ENCODE assay signal across 9 cellular contexts in genomic region chr15:40253179-40253790, GRCh38. TPM values are rescaled to one million over a fixed set of nuclear protein-coding genes. Genes with fewer than 3 reads are reported as not detected.
DNase-seq lines count a peak whose midpoint lies in the region; ATAC-seq lines count a peak whose summit lies in the region.
"Had no signal": no experiment of that assay in that cellular context is flagged by ENCODE, and none has a peak within 500 bp of the region (broad histone marks: within the 10 kb centered on the region; RNA-seq: fewer than 3 reads in every experiment).

No MANE protein-coding gene starts in this region.

- H3K27me3 ChIP-seq in ACC112 (ENCODE audit: insufficient read depth, low read length) (peaks cover 35% of the 10 kb centered on the region), HUES48 (ENCODE audit: control insufficient read depth, insufficient read depth, low read length) (peaks cover 36% of the 10 kb centered on the region)
- H3K27me3 ChIP-seq in effector memory CD4-positive, alpha-beta T cell (replicated peaks; ENCODE audit: control insufficient read depth, insufficient read depth, low read length, poor library complexity, severe bottlenecking), result peaks cover 16% of the 10 kb centered on the region
- H3K27me3 ChIP-seq in naive thymus-derived CD4-positive, alpha-beta T cell (ENCODE audit: control insufficient read depth in 2 of 2, insufficient read depth in 2 of 2, low read length in 2 of 2), result peaks cover 0 to 3% of the 10 kb centered on the region in 2 donors

- H3K4me1 Mint-ChIP-seq in naive thymus-derived CD4-positive, alpha-beta T cell, result peaks cover 4 to 17% (median 9%) of the 10 kb centered on the region in 7 donors

- DNase-seq in effector memory CD4-positive, alpha-beta T cell, result no peak
- no peak for DNase-seq in naive thymus-derived CD4-positive, alpha-beta T cell
- DNase-seq in foreskin melanocyte, result no peak
- DNase-seq in EL, result no peak

- no peaks in the 10 kb centered on the region for H3K9me3 Mint-ChIP-seq in naive thymus-derived CD4-positive, alpha-beta T cell

- H3K4me3 Mint-ChIP-seq in naive thymus-derived CD4-positive, alpha-beta T cell, result peak overlapping the region; percentile 59 to 90 (median 76)

- H3K4me3 ChIP-seq in ACC112 (ENCODE audit: low read depth, low read length), result peak overlapping the region; percentile 78
- peak overlapping the region; percentile 70 for H3K4me3 ChIP-seq in HUES48 (ENCODE audit: low read depth, low read length)
- peak overlapping the region; percentile 54 for H3K4me3 ChIP-seq in effector memory CD4-positive, alpha-beta T cell (ENCODE audit: insufficient read depth, low read depth, low read length, poor library complexity, severe bottlenecking)
- H3K4me3 ChIP-seq in naive thymus-derived CD4-positive, alpha-beta T cell (ENCODE audit: low read length), result peak overlapping the region; percentile 41

- no peaks in the 10 kb centered on the region for H3K36me3 Mint-ChIP-seq in naive thymus-derived CD4-positive, alpha-beta T cell

- POLR2A ChIA-PET in naive thymus-derived CD4-positive, alpha-beta T cell (lab: Charles Lee), result no interaction called here

- no peak overlapping the region for H3K9ac ChIP-seq in HUES48 (ENCODE audit: low read depth, low read length)
- H3K9ac ChIP-seq: KMS-11 had no signal

- no peaks in the 10 kb centered on the region for H3K79me2 ChIP-seq in ACC112 (ENCODE audit: control insufficient read depth, insufficient read depth, low read length, unreplicated experiment)

- intact Hi-C loops in naive thymus-derived CD4-positive, alpha-beta T cell (cut with micrococcal nuclease), result no loop called here

- peaks cover 27 to 56% (median 36%) of the 10 kb centered on the region in 5 donors for H3K27me3 Mint-ChIP-seq in naive thymus-derived CD4-positive, alpha-beta T cell

- peak overlapping the region; percentile 73 for H2AFZ ChIP-seq in ACC112 (ENCODE audit: low read length, unreplicated experiment)

- H3K9me3 ChIP-seq in HUES48 (ENCODE audit: control insufficient read depth, insufficient read depth, low read length), result no peaks in the 10 kb centered on the region
- no peaks in the 10 kb centered on the region for H3K9me3 ChIP-seq in effector memory CD4-positive, alpha-beta T cell (ENCODE audit: control insufficient read depth, low read length)
- no peaks in the 10 kb centered on the region for H3K9me3 ChIP-seq in naive thymus-derived CD4-positive, alpha-beta T cell (ENCODE audit: control insufficient read depth in 2 of 3, low read length in 3 of 3)

- peak overlapping the region in 1 of 9 donors; percentile 55 for H3K27ac Mint-ChIP-seq in naive thymus-derived CD4-positive, alpha-beta T cell

- no peaks in the 10 kb centered on the region for H3K36me3 ChIP-seq in ACC112 (ENCODE audit: insufficient read depth, low read length)
- H3K36me3 ChIP-seq in HUES48 (ENCODE audit: control insufficient read depth, insufficient read depth, low read length), result no peaks in the 10 kb centered on the region
- H3K36me3 ChIP-seq in effector memory CD4-positive, alpha-beta T cell (ENCODE audit: control insufficient read depth, insufficient read depth, low read length), result no peaks in the 10 kb centered on the region
- H3K36me3 ChIP-seq in naive thymus-derived CD4-positive, alpha-beta T cell (ENCODE audit: control insufficient read depth in 2 of 3, insufficient read depth in 3 of 3, low read length in 3 of 3), result no peaks in the 10 kb centered on the region

- CTCF ChIA-PET in naive thymus-derived CD4-positive, alpha-beta T cell (lab: Charles Lee), result no interaction called here

- ATAC-seq in naive thymus-derived CD4-positive, alpha-beta T cell, result peak; percentile 13
- ATAC-seq in GM18867 (IDR thresholded peaks at IDR 0.05; ENCODE audit: unreplicated experiment) (no peak), GM21390 (IDR thresholded peaks at IDR 0.05; ENCODE audit: unreplicated experiment) (no peak)

- H3K27ac ChIP-seq in ACC112 (ENCODE audit: low read depth, low read length), result no peak overlapping the region
- no peak overlapping the region for H3K27ac ChIP-seq in HUES48 (ENCODE audit: low read depth, low read length)
- no peak overlapping the region for H3K27ac ChIP-seq in effector memory CD4-positive, alpha-beta T cell (ENCODE audit: insufficient read depth, low read length, poor library complexity, severe bottlenecking)
- H3K27ac ChIP-seq in naive thymus-derived CD4-positive, alpha-beta T cell (ENCODE audit: low read depth, low read length), result no peak overlapping the region
- H3K27ac ChIP-seq: KMS-11 had no signal

- peaks cover 8% of the 10 kb centered on the region for H3K4me1 ChIP-seq in ACC112 (ENCODE audit: control insufficient read depth, insufficient read depth, low read length, unreplicated experiment)
- 0 out of 2 replicates have a peak, but pooled peaks cover 5% of the 10 kb centered on the region for H3K4me1 ChIP-seq in HUES48 (ENCODE audit: control insufficient read depth, insufficient read depth, low read length)
- peaks cover 7% of the 10 kb centered on the region for H3K4me1 ChIP-seq in effector memory CD4-positive, alpha-beta T cell (ENCODE audit: control insufficient read depth, insufficient read depth, low read length, poor library complexity, severe bottlenecking)
- H3K4me1 ChIP-seq in naive thymus-derived CD4-positive, alpha-beta T cell (ENCODE audit: control insufficient read depth in 2 of 2, insufficient read depth in 2 of 2, low read length in 2 of 2), result peaks cover 0 to 5% of the 10 kb centered on the region in 2 donors

RNA-seq across cellular contexts. Expression of gene PAK6, which starts 14.4 kb away (rescaled TPM):
- total RNA-seq in naive thymus-derived CD4-positive, alpha-beta T cell, result 1 to 10 TPM in 1 of 5 experiments, under 1 TPM in 1, not detected in 3; 0.58 to 1.9 TPM
- polyA plus RNA-seq in naive thymus-derived CD4-positive, alpha-beta T cell, result not detected

RNA-seq across cellular contexts. Expression of gene ANKRD63, which starts 29.6 kb away (rescaled TPM):
- under 1 TPM in 2 of 5 experiments, not detected in 3; 0.27 TPM for total RNA-seq in naive thymus-derived CD4-positive, alpha-beta T cell
- polyA plus RNA-seq in naive thymus-derived CD4-positive, alpha-beta T cell, result not detected

RNA-seq across cellular contexts. Expression of gene PLCB2, which starts 54.5 kb away (rescaled TPM):
- total RNA-seq in naive thymus-derived CD4-positive, alpha-beta T cell, result 100 to 1,000 TPM; 179 to 359 (median 186) TPM
- polyA plus RNA-seq in naive thymus-derived CD4-positive, alpha-beta T cell, result 10 to 100 TPM; 19.8 to 28.4 TPM
